In the genomic region with DNA sequence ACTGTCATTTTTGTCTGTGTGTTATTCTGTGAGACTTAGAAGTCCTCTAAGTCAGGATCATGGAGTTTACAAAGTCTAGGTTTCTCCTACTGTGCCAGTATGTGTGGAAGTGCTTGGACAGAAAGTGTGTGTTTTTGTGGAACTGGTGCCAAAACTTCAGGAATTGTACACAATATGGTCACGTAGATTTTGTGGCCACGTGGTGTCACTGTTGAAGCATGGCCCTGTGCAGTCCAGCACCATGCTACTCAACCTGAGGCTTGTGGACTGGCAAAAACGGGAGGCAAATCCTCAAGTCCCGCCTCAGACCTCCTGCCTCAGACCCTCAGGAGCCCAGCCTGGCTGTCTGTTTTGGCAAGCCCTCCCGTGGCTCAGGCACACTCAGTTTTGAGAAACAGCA, we compare ENCODE assay signal across 13 cellular contexts. TPM values are rescaled to one million over a fixed set of nuclear protein-coding genes. Genes with fewer than 3 reads are reported as not detected.
A peak's percentile ranks its signal among the peaks of the same experiment; 100 is the strongest.
DNase-seq lines count a peak whose midpoint lies in the region; ATAC-seq and TF ChIP-seq lines count a peak whose summit lies in the region.
"Had no signal": no experiment of that assay in that cellular context is flagged by ENCODE, and none has a peak within 500 bp of the region (broad histone marks: within the 10 kb centered on the region; RNA-seq: fewer than 3 reads in every experiment).

No MANE protein-coding gene starts in this region.

- no peak overlapping the region for H3K27ac Mint-ChIP-seq in glutamatergic neuron (ENCODE audit: unreplicated experiment)
- H3K27ac Mint-ChIP-seq: activated CD4-positive, alpha-beta T cell treated with anti-CD3 and anti-CD28 coated beads for 36 hours; natural killer cell had no signal

- H3K27ac ChIP-seq in right lobe of liver (no peak overlapping the region), Peyer's patch (no peak overlapping the region), ascending aorta (no peak overlapping the region)
- H3K27ac ChIP-seq: sigmoid colon had no signal

- peak; percentile 39; the same call in 1 of the 2 replicates for TF ChIP-seq RAD21 in Ishikawa (IDR thresholded peaks at IDR 0.05; ENCODE audit: low read depth)

- no peaks in the 10 kb centered on the region for H3K36me3 Mint-ChIP-seq in glutamatergic neuron (ENCODE audit: unreplicated experiment)
- H3K36me3 Mint-ChIP-seq: natural killer cell had no signal

- H3K4me1 ChIP-seq in right lobe of liver = peaks cover 0 to 9% (median 0%) of the 10 kb centered on the region in 4 donors
- H3K4me1 ChIP-seq in Peyer's patch = no peaks in the 10 kb centered on the region
- no peaks in the 10 kb centered on the region for H3K4me1 ChIP-seq in ascending aorta
- H3K4me1 ChIP-seq: sigmoid colon had no signal

- H3K9me3 ChIP-seq in right lobe of liver = no peaks in the 10 kb centered on the region
- H3K9me3 ChIP-seq in Peyer's patch = no peaks in the 10 kb centered on the region
- H3K9me3 ChIP-seq in ascending aorta = no peaks in the 10 kb centered on the region
- H3K9me3 ChIP-seq: sigmoid colon had no signal

- in situ Hi-C loops in astrocyte of the spinal cord (cut with HindIII; ENCODE audit: low sequenced_read_pairs) = no loop called here

- H3K4me3 Mint-ChIP-seq in glutamatergic neuron (ENCODE audit: unreplicated experiment) = no peak overlapping the region
- H3K4me3 Mint-ChIP-seq: activated CD4-positive, alpha-beta T cell treated with anti-CD3 and anti-CD28 coated beads for 36 hours; natural killer cell had no signal

- H3K27me3 ChIP-seq in right lobe of liver = no peaks in the 10 kb centered on the region
- H3K27me3 ChIP-seq in Peyer's patch = no peaks in the 10 kb centered on the region
- H3K27me3 ChIP-seq in ascending aorta = no peaks in the 10 kb centered on the region
- H3K27me3 ChIP-seq: sigmoid colon had no signal

- H3K4me1 Mint-ChIP-seq in glutamatergic neuron (ENCODE audit: low read depth, unreplicated experiment) = peaks cover 9% of the 10 kb centered on the region
- H3K4me1 Mint-ChIP-seq: activated CD4-positive, alpha-beta T cell treated with anti-CD3 and anti-CD28 coated beads for 36 hours; natural killer cell had no signal

- ATAC-seq in right lobe of liver (peak; percentile 87 to 96 (median 92)), GM18870 (IDR thresholded peaks at IDR 0.05; ENCODE audit: unreplicated experiment) (no peak)
- ATAC-seq: activated CD4-positive, alpha-beta T cell treated with anti-CD3 and anti-CD28 coated beads for 36 hours had no signal

- POLR2A ChIA-PET in GM10248 (lab: Yijun Ruan, JAX) = no interaction called here

- H3K36me3 ChIP-seq in right lobe of liver (no peaks in the 10 kb centered on the region), Peyer's patch (no peaks in the 10 kb centered on the region), ascending aorta (no peaks in the 10 kb centered on the region)
- H3K36me3 ChIP-seq: sigmoid colon had no signal

- DNase-seq in GM10248 (ENCODE audit: extremely low spot score) (no peak), astrocyte of the spinal cord (ENCODE audit: low read depth, low spot score) (no peak), right lobe of liver (peak in 2 of 3 donors; percentile 57 to 75), glutamatergic neuron (no peak), Peyer's patch (no peak), ascending aorta (ENCODE audit: low spot score in 2 of 2) (no peak)
- DNase-seq: activated CD4-positive, alpha-beta T cell treated with anti-CD3 and anti-CD28 coated beads for 36 hours; activated gamma-delta T cell treated with Interleukin-2 at 50 U/mL for 16 hours; natural killer cell; NCI-H1930; sigmoid colon had no signal

- TF ChIP-seq CTCF in GM10248 (IDR thresholded peaks at IDR 0.05; ENCODE audit: control extremely low read depth, extremely low read depth, low read depth, missing control alignments) = peak; percentile 3
- peak; percentile 3 for TF ChIP-seq CTCF in astrocyte of the spinal cord (IDR thresholded peaks at IDR 0.05; ENCODE audit: low read depth, low read length)
- peak; percentile 27 to 53 (median 36) for TF ChIP-seq CTCF in right lobe of liver (IDR thresholded peaks at IDR 0.05)
- no peak for TF ChIP-seq CTCF in glutamatergic neuron (IDR thresholded peaks at IDR 0.05; ENCODE audit: partially characterized antibody, unreplicated experiment)
- peak in 1 of 6 experiments; percentile 12 for TF ChIP-seq CTCF in Peyer's patch (IDR thresholded peaks at IDR 0.05)
- no peak for TF ChIP-seq CTCF in ascending aorta (IDR thresholded peaks at IDR 0.05)

- WGBS in right lobe of liver (ENCODE audit: insufficient coverage, low coverage, low lambda C conversion rate, missing lambda C conversion rate) = 60% methylated on average over 1 of the region's 5 CpGs

- no peak for TF ChIP-seq EP300 in Ishikawa (IDR thresholded peaks at IDR 0.05; ENCODE audit: borderline replicate concordance)

- H3K9me3 Mint-ChIP-seq in glutamatergic neuron (ENCODE audit: unreplicated experiment) = no peaks in the 10 kb centered on the region
- H3K9me3 Mint-ChIP-seq: natural killer cell had no signal

- CTCF ChIA-PET in GM10248 (lab: Yijun Ruan, JAX) = no interaction called here

- intact Hi-C loops in right lobe of liver (cut with DNase I) = no loop called here
- intact Hi-C loops in ascending aorta (cut with DNase I) = no loop called here

- TF ChIP-seq POLR2A in right lobe of liver (IDR thresholded peaks at IDR 0.05) (no peak), Peyer's patch (IDR thresholded peaks at IDR 0.05) (no peak)

- H3K4me3 ChIP-seq in astrocyte of the spinal cord (ENCODE audit: low read depth, low read length) (no peak overlapping the region), right lobe of liver (no peak overlapping the region), Peyer's patch (no peak overlapping the region), ascending aorta (no peak overlapping the region)
- H3K4me3 ChIP-seq: sigmoid colon had no signal

- no peaks in the 10 kb centered on the region for H3K27me3 Mint-ChIP-seq in glutamatergic neuron (ENCODE audit: unreplicated experiment)
- H3K27me3 Mint-ChIP-seq: activated CD4-positive, alpha-beta T cell treated with anti-CD3 and anti-CD28 coated beads for 36 hours had no signal

TF ChIP-seq in Ishikawa, 13 proteins besides CTCF, POLR2A, EP300 and RAD21:
- TF ChIP-seq CREB1 (IDR thresholded peaks at IDR 0.05; ENCODE audit: low read depth) = no peak
- TF ChIP-seq, protein P1, sequence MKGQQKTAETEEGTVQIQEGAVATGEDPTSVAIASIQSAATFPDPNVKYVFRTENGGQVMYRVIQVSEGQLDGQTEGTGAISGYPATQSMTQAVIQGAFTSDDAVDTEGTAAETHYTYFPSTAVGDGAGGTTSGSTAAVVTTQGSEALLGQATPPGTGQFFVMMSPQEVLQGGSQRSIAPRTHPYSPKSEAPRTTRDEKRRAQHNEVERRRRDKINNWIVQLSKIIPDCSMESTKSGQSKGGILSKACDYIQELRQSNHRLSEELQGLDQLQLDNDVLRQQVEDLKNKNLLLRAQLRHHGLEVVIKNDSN (IDR thresholded peaks at IDR 0.05) = 0 out of 2 replicates have a peak, but pooled peaks have one; percentile 17

RNA-seq across cellular contexts. Expression of a gene that starts 16.7 kb away (rescaled TPM):
- total RNA-seq in right lobe of liver (10 to 100 TPM; 57.5 to 71.8 (median 66.1) TPM), glutamatergic neuron (ENCODE audit: unreplicated experiment) (62.7 TPM), Peyer's patch (10 to 100 TPM; 65.6 to 78.5 (median 72.9) TPM), ascending aorta (73.4 TPM)

RNA-seq across cellular contexts. Expression of a gene that starts 58.3 kb away (rescaled TPM):
- total RNA-seq in right lobe of liver = 1 to 10 TPM in 4 of 6 experiments, under 1 TPM in 2; 0.19 to 6.2 (median 1.5) TPM
- 4.0 TPM for total RNA-seq in glutamatergic neuron (ENCODE audit: unreplicated experiment)
- total RNA-seq in Peyer's patch = 1 to 10 TPM in 3 of 4 donors, not detected in 1; 3.6 to 5.0 (median 3.8) TPM
- 2.0 TPM for total RNA-seq in ascending aorta

RNA-seq across cellular contexts. Expression of a gene that starts 58.5 kb away (rescaled TPM):
- total RNA-seq in right lobe of liver (1 to 10 TPM; 2.0 to 8.6 (median 2.8) TPM), glutamatergic neuron (ENCODE audit: unreplicated experiment) (84.6 TPM), Peyer's patch (10 to 100 TPM in 3 of 4 donors, 1 to 10 TPM in 1; 7.5 to 19.0 (median 15.4) TPM), ascending aorta (25.3 TPM)

Comparison
In these comparisons a context has a peak if more than half of its experiments do, and no peak if none do; other contexts are left out.
1. DNase-seq: peak in right lobe of liver (2 of 3); none in GM10248 (single experiment), astrocyte of the spinal cord (single experiment), glutamatergic neuron (single experiment), Peyer's patch (0 of 3) and ascending aorta (0 of 2).
2. CTCF ChIP-seq: peak in GM10248 (single experiment), astrocyte of the spinal cord (single experiment) and right lobe of liver (4 of 4); none in glutamatergic neuron (single experiment) and ascending aorta (0 of 3).